Comparison of ENCODE assay signal across 1 cellular context in genomic region chr10:126092806-126093205, GRCh38.
TF ChIP-seq lines count a peak whose summit lies in the region.

No MANE protein-coding gene starts in this region.

TF ChIP-seq in GM23338, 12 proteins besides CTCF, POLR2A, EP300 and RAD21 (continued from another document):
- TF ChIP-seq ZNF462 (CRISPR knock-in tag; IDR thresholded peaks at IDR 0.05), result no peak
- no peak for TF ChIP-seq STAT1 (IDR thresholded peaks at IDR 0.05; ENCODE audit: unreplicated experiment)
- no peak for TF ChIP-seq ZNF114 (CRISPR knock-in tag; IDR thresholded peaks at IDR 0.05)
- no peak for TF ChIP-seq EZH2 (IDR thresholded peaks at IDR 0.05; ENCODE audit: low read depth, unreplicated experiment)
